ENCODE assay signal across 8 cellular contexts in genomic region chr7:51693258-51693657, GRCh38.
"Had no signal": no experiment of that assay in that cellular context is flagged by ENCODE, and none has a peak within 500 bp of the region (broad histone marks: within the 10 kb centered on the region; RNA-seq: fewer than 3 reads in every experiment).

No MANE protein-coding gene starts in this region.

- H3K4me3 ChIP-seq: GM12878 had no signal

- DNase-seq: GDM1, GF-D8 had no signal

- FAIRE-seq: G401.6, GM12878, GM12891, GM12892, GM18507, GM19239 had no signal

- ATAC-seq: GM12878 had no signal
